ENCODE assay signal across 8 cellular contexts in the genomic region with DNA sequence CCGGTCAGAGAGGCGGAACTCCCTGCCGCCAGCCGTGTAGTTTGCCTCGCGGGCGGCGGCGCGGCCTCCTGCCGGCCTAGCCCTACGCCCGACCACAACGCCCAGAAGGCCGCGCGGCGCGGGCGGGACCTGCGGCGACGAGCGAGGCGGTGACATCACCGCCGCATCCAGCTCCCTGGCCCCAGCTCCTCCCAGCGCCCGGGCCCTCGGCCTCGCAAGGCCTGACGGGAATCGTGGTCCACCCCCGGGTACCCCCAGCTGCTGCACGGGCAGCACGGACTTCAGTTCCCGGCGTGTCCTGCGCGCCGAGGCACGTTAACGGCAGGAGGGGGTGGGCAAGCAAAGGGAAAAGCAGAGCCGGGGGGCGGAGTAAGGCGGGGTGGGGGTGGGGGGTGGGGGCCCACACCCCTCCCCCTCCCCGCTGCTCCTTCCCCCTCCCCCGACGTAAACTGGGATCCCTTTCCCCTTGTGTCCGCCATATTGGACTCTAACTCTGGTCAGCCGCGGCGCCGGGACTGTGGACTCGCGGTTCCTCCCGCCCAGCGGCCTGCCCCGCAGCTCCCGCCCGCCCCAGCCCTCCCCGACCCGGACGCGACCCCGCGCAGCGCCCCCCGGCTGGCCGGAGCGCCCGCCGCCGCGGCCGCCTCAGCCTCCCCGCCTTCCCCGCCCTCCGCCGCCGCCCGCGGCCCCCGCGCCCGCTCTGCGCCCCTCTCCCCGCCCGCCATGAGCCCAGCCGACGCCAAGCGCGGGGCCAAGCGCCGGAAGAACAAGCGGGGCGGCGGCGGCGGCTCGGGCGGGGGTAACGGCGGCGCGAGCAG. TPM values are rescaled to one million over a fixed set of nuclear protein-coding genes. Genes with fewer than 3 reads are reported as not detected.
DNase-seq lines count a peak whose midpoint lies in the region; ATAC-seq and TF ChIP-seq lines count a peak whose summit lies in the region.

Gene FAM193A, plus strand, starts transcription at position 455 of the 818 bp plus-strand sequence. Its CDS starts 269 bp downstream, at position 724.

- no peaks in the 10 kb centered on the region for H3K27me3 ChIP-seq in H9 (ENCODE audit: insufficient read depth, low read length)

- no peak within 1 kb of the TSS for H2BK20ac ChIP-seq in H9 (ENCODE audit: low read depth, low read length, poor library complexity, severe bottlenecking)

- no CpG with 5 or more reads among the region's 106 CpGs for WGBS in H9 (ENCODE audit: extremely low coverage, insufficient read length, low lambda C conversion rate)

- intact Hi-C loops in natural killer cell (cut with micrococcal nuclease) = loop anchor here (1.0 to 5.0 kb wide), 3 partner anchors 34 to 294 kb away; partner anchors contain the start of genes HAUS3, POLN and RNF4

- no peak within 1 kb of the TSS for H3K23ac ChIP-seq in H9 (ENCODE audit: insufficient read length, low read depth, low read length)

- H4K5ac ChIP-seq in H9 (ENCODE audit: insufficient read length, low read depth, low read length) = no peak within 1 kb of the TSS

- H2BK120ac ChIP-seq in H9 (ENCODE audit: low read depth, low read length, poor library complexity, severe bottlenecking) = no peak within 1 kb of the TSS

- H3K4me3 Mint-ChIP-seq in H9 (peak within 1 kb of the TSS; percentile 93 to 96), natural killer cell (peak within 1 kb of the TSS; percentile 88)

- H3K4me1 Mint-ChIP-seq in H9 (peaks cover 9 to 10% of the 10 kb centered on the region in 2 experiments), natural killer cell (peaks cover 10 to 14% of the 10 kb centered on the region in 2 donors)

- H4K8ac ChIP-seq in H9 (replicated peaks; ENCODE audit: insufficient read length, low read depth, low read length) = no peak within 1 kb of the TSS

- H3K79me2 ChIP-seq in H9 (ENCODE audit: insufficient read depth, low read length) = peaks cover 19% of the 10 kb centered on the region; the same call in 1 of the 2 replicates

- H3K27me3 Mint-ChIP-seq in H9 (ENCODE audit: low read depth) (no peaks in the 10 kb centered on the region), natural killer cell (ENCODE audit: low read depth in 2 of 2) (no peaks in the 10 kb centered on the region)

- no peaks in the 10 kb centered on the region for H4K20me1 ChIP-seq in H9 (ENCODE audit: control insufficient read depth, insufficient read depth, insufficient read length)

- H3T11ph ChIP-seq in H9 (ENCODE audit: low read length) = no peak within 1 kb of the TSS

- H4K91ac ChIP-seq in H9 (ENCODE audit: insufficient read length, low read depth, low read length) = no peak within 1 kb of the TSS

- H3K14ac ChIP-seq in H9 (ENCODE audit: insufficient read depth, low read length) = peak within 1 kb of the TSS; percentile 41

- no peak within 1 kb of the TSS for H3K56ac ChIP-seq in H9 (ENCODE audit: insufficient read length, low read depth, low read length)

- H3K18ac ChIP-seq in H9 (ENCODE audit: insufficient read length, low read depth, low read length) = peak within 1 kb of the TSS; percentile 63

- no peaks in the 10 kb centered on the region for H3K9me3 Mint-ChIP-seq in H9
- H3K9me3 Mint-ChIP-seq in natural killer cell = no peaks in the 10 kb centered on the region

- H2AK5ac ChIP-seq in H9 (ENCODE audit: insufficient read length, low read length) = no peak within 1 kb of the TSS

- H2BK5ac ChIP-seq in H9 (ENCODE audit: insufficient read length, low read length) = no peak within 1 kb of the TSS

- H3K79me1 ChIP-seq in H9 (ENCODE audit: insufficient read depth, low read depth, low read length, poor library complexity, severe bottlenecking) = no peaks in the 10 kb centered on the region

- H3K4me1 ChIP-seq in H9 (ENCODE audit: insufficient read depth, low read length) = peaks cover 3% of the 10 kb centered on the region; the same call in 1 of the 2 replicates

- peak; percentile 53; the same call in 1 of the 2 replicates for TF ChIP-seq POLR2A in Raji (IDR thresholded peaks at IDR 0.05; ENCODE audit: insufficient read depth, low read depth, low read length)

- H3K4me2 ChIP-seq in H9 (ENCODE audit: insufficient read depth, insufficient read length, low read length) = peak within 1 kb of the TSS; percentile 58

- DNase-seq in ELR (ENCODE audit: low read depth) (peak; percentile 99), H9 (peak; percentile 100), M059J (ENCODE audit: low read depth) (peak; percentile 99), fibroblast of peridontal ligament (ENCODE audit: extremely low read depth) (peak; percentile 98), natural killer cell (peak; percentile 97)
- peak; percentile 98 for DNase-seq in activated T-helper 9 cell treated with anti-CD3 and anti-CD28 coated beads, Interleukin-2, amount 50 U/mL, for 16 hours (ENCODE audit: low read depth)
- DNase-seq in stimulated activated naive CD4-positive, alpha-beta T cell (lab: John Stamatoyannopoulos, UW) = peak; percentile 93 to 99 (median 98)

- no peak within 1 kb of the TSS for H2BK15ac ChIP-seq in H9 (ENCODE audit: low read depth, low read length)

- TF ChIP-seq CTCF in H9 (conservative IDR thresholded peaks at IDR 0.05) = no peak
- TF ChIP-seq CTCF in natural killer cell (IDR thresholded peaks at IDR 0.05) = no peak

- no peak within 1 kb of the TSS for H3K27ac ChIP-seq in H9 (ENCODE audit: insufficient read length, low read depth, low read length)

- H3K36me3 Mint-ChIP-seq in H9 (ENCODE audit: insufficient read depth in 1 of 3, low read depth in 3 of 3) (peaks cover 5 to 9% (median 6%) of the 10 kb centered on the region in 3 experiments), natural killer cell (no peaks in the 10 kb centered on the region)

- no peak within 1 kb of the TSS for H2BK12ac ChIP-seq in H9 (ENCODE audit: insufficient read length, low read depth, low read length)

- no peak within 1 kb of the TSS for H2AFZ ChIP-seq in H9 (ENCODE audit: low read length)

- peak within 1 kb of the TSS; percentile 44 for H3K9ac ChIP-seq in H9 (ENCODE audit: extremely low read depth, insufficient read length, low read length)

- H3K27ac Mint-ChIP-seq in H9 (peak within 1 kb of the TSS; percentile 96 to 98 (median 98); a peak in 6 of 7 replicates), natural killer cell (peak within 1 kb of the TSS; percentile 83 to 89)

- H3K9me3 ChIP-seq in H9 (ENCODE audit: control insufficient read depth, low read depth, low read length) = no peaks in the 10 kb centered on the region

- H3K23me2 ChIP-seq in H9 (ENCODE audit: insufficient read length, low read depth, low read length, poor library complexity, severe bottlenecking) = peaks cover 4% of the 10 kb centered on the region

- H3K4ac ChIP-seq in H9 (ENCODE audit: low read depth, low read length) = no peak within 1 kb of the TSS

- peak; percentile 93 to 98 (median 93) for ATAC-seq in natural killer cell

RNA-seq across cellular contexts. Expression of gene FAM193A, which starts in this region (rescaled TPM):
- total RNA-seq in H9 (2021) (35.9 and 36.9 TPM in 2 replicates), natural killer cell (10 to 100 TPM; 39.4 to 49.3 (median 48.1) TPM)
- 8.2 and 12.7 TPM in 2 replicates for total RNA-seq in M059J (2014; rRNA removed; shearing (Covaris generic))
